In the genomic region with DNA sequence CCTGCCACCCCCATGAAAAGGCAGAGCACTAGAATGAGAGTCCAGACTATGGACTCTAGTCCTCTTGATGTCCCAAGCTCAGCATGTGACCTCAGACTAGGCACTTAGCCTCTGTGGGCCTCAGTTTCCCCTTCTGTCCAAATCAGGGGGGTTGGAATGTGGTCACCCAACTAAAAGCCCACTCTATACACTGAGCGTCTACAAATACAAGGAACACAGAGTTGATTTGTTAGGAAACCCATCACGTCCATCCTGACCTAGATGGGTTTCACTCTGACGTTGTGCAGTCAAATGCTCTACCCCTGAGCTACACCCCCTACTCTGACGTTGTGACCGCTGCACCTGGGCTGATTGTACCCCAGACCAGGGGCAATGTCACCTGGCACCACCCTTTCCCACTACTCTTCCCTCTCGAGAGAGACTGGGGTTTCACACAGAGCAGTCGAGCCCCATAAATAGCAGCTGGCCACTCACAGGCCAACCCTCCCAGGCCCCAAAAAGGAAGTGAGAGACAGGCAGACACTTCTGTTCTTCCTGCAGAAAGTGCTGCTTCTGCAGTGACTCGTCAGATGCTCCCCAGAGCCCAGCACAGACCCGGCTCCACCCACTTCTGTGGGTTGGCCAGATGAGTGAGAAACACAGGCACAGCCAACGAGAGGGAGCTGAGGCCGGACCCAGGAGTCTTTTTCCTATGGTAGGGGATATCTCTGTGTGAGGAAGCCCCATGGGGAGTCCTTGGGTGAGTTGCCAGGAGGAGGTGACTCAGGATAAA, we compare ENCODE assay signal across 9 cellular contexts. TPM values are rescaled to one million over a fixed set of nuclear protein-coding genes. Genes with fewer than 3 reads are reported as not detected.
DNase-seq lines count a peak whose midpoint lies in the region; ATAC-seq and TF ChIP-seq lines count a peak whose summit lies in the region.
"Had no signal": no experiment of that assay in that cellular context is flagged by ENCODE, and none has a peak within 500 bp of the region (broad histone marks: within the 10 kb centered on the region; RNA-seq: fewer than 3 reads in every experiment).

No MANE protein-coding gene starts in this region.

- H3K4me1 ChIP-seq in ascending aorta = no peaks in the 10 kb centered on the region

- ATAC-seq in GM19397 (IDR thresholded peaks at IDR 0.05; ENCODE audit: unreplicated experiment) (peak; percentile 55), HG03439 (IDR thresholded peaks at IDR 0.05; ENCODE audit: unreplicated experiment) (peak; percentile 62)

- DNase-seq in C1 segment of cervical spinal cord (lab: John Stamatoyannopoulos, UW) (peak in 10 of 14 donors; percentile 18 to 70 (median 60)), SW480 (ENCODE audit: low spot score) (peak; percentile 25), ascending aorta (ENCODE audit: low spot score in 2 of 2) (peak; percentile 54 to 84), kidney tubule cell (ENCODE audit: low spot score) (peak; percentile 88), NCI-H2081 treated with DMSO at 0.1 percent for 48 hours (lab: John Stamatoyannopoulos, UW) (no peak)
- DNase-seq in stimulated activated CD4-positive, alpha-beta T cell treated with anti-CD3 and anti-CD28 coated beads, TNF-alpha, amount 100 ng/mL, for 48 hours (ENCODE audit: low read depth in 3 of 3) = peak; percentile 35 to 52 (median 47)

- no peak overlapping the region for H3K27ac ChIP-seq in ascending aorta
- H3K27ac ChIP-seq: suprapubic skin had no signal

- H3K36me3 ChIP-seq in ascending aorta = no peaks in the 10 kb centered on the region
- H3K36me3 ChIP-seq: suprapubic skin had no signal

- no peak overlapping the region for H3K4me3 ChIP-seq in ascending aorta
- H3K4me3 ChIP-seq: suprapubic skin had no signal

- TF ChIP-seq CTCF in ascending aorta (IDR thresholded peaks at IDR 0.05) = no peak

- intact Hi-C loops in ascending aorta (cut with DNase I) = no loop called here

- no peaks in the 10 kb centered on the region for H3K27me3 ChIP-seq in ascending aorta
- H3K27me3 ChIP-seq: suprapubic skin had no signal

- no peaks in the 10 kb centered on the region for H3K9me3 ChIP-seq in ascending aorta
- H3K9me3 ChIP-seq: suprapubic skin had no signal

RNA-seq across cellular contexts. Expression of gene TNFRSF13B, which starts 16.1 kb away (rescaled TPM):
- not detected for total RNA-seq in ascending aorta

RNA-seq across cellular contexts. Expression of gene MPRIP, which starts 54.2 kb away (rescaled TPM):
- total RNA-seq in ascending aorta = 246 TPM
